In genomic region chr2:61277756-61278155, GRCh38 we compare ENCODE assay signal across 21 cellular contexts.
DNase-seq lines count a peak whose midpoint lies in the region; ATAC-seq, FAIRE-seq and TF ChIP-seq lines count a peak whose summit lies in the region.
"Had no signal": no experiment of that assay in that cellular context is flagged by ENCODE, and none has a peak within 500 bp of the region (broad histone marks: within the 10 kb centered on the region; RNA-seq: fewer than 3 reads in every experiment).

No MANE protein-coding gene starts in this region.

- peaks cover 43% of the 10 kb centered on the region for H3K36me3 ChIP-seq in PC-9 (ENCODE audit: low read depth)

- TF ChIP-seq POLR2A in GM12892 (IDR thresholded peaks at IDR 0.05; ENCODE audit: low read depth, low read length), result no peak

- no peak overlapping the region for H2AFZ ChIP-seq in PC-9

- H3K9me2 ChIP-seq in PC-9 (ENCODE audit: insufficient read depth), result no peaks in the 10 kb centered on the region

- H4K20me1 ChIP-seq in PC-9 (ENCODE audit: insufficient read depth), result no peaks in the 10 kb centered on the region; the same call in 1 of the 2 replicates

- H3K4me2 ChIP-seq in PC-9, result no peak overlapping the region

- no peak overlapping the region for H3K4me3 ChIP-seq in PC-9
- H3K4me3 ChIP-seq: stomach, transverse colon had no signal

- intact Hi-C loops in PC-9 (cut with micrococcal nuclease; ENCODE audit: unreplicated experiment), result no loop called here

- TSS peak; percentile 7 for BruUV-seq in PC-9 (replicated peaks; lab: Mats Ljungman, UMichigan)

- POLR2A ChIA-PET in PC-9 (lab: Charles Lee; ENCODE audit: unreplicated experiment), result no interaction called here

- no peak overlapping the region for H3K27ac ChIP-seq in PC-9
- H3K27ac ChIP-seq: stomach, transverse colon had no signal

- H3K4me1 Mint-ChIP-seq in stimulated activated naive CD8-positive, alpha-beta T cell treated with anti-CD3 and anti-CD28 coated beads, Interleukin-15, Interleukin-2, amounts not matched to agents 100 ng/mL and 50 ng/mL, for 24 hours (ENCODE audit: low read depth), result peaks cover 5% of the 10 kb centered on the region
- H3K4me1 Mint-ChIP-seq: mesothelial cell of epicardium, natural killer cell had no signal

- no peaks in the 10 kb centered on the region for H3K27me3 ChIP-seq in PC-9 (ENCODE audit: insufficient read depth, low read depth)
- H3K27me3 ChIP-seq: stomach, transverse colon had no signal

- H3F3A ChIP-seq in PC-9 (ENCODE audit: insufficient read depth, low read depth), result peaks cover 4% of the 10 kb centered on the region; the same call in 1 of the 2 replicates

- no peak for DNase-seq in stimulated activated naive CD8-positive, alpha-beta T cell treated with anti-CD3 and anti-CD28 coated beads, Interleukin-15, Interleukin-2, amounts not matched to agents 100 U/mL and 50 U/mL, for 24 hours
- no peak for DNase-seq in PC-9
- DNase-seq in iPS DF 4.7 (ENCODE audit: extremely low read depth, low spot score), result peak; percentile 2
- DNase-seq in GM12892 (ENCODE audit: insufficient read length), result no peak
- DNase-seq in epidermal melanocyte (ENCODE audit: insufficient read length, low spot score), result no peak
- DNase-seq: aorta; CD8-positive, alpha-beta T cell; cerebellar nuclear complex; effector CD4-positive, alpha-beta T cell; GDM1; left colon; natural killer cell; NCI-H1436 treated with DMSO at 0.1 percent for 48 hours; Right ventricle myocardium superior; stomach; SW 1271; transverse colon had no signal

- no peak for FAIRE-seq in GM12892 (lab: Jason Lieb, UNC)
- FAIRE-seq: H54 had no signal

- no peaks in the 10 kb centered on the region for H3K27me3 Mint-ChIP-seq in stimulated activated naive CD8-positive, alpha-beta T cell treated with anti-CD3 and anti-CD28 coated beads, Interleukin-15, Interleukin-2, amounts not matched to agents 100 ng/mL and 50 ng/mL, for 24 hours

- TF ChIP-seq CTCF in PC-9 (conservative IDR thresholded peaks at IDR 0.05), result no peak

- H3K36me3 Mint-ChIP-seq in stimulated activated naive CD8-positive, alpha-beta T cell treated with anti-CD3 and anti-CD28 coated beads, Interleukin-15, Interleukin-2, amounts not matched to agents 100 ng/mL and 50 ng/mL, for 24 hours (ENCODE audit: low read depth), result peaks cover 52% of the 10 kb centered on the region

- CTCF ChIA-PET in PC-9 (lab: Charles Lee), result no interaction called here

- peak overlapping the region; percentile 74 for H3K27ac Mint-ChIP-seq in stimulated activated naive CD8-positive, alpha-beta T cell treated with anti-CD3 and anti-CD28 coated beads, Interleukin-15, Interleukin-2, amounts not matched to agents 100 ng/mL and 50 ng/mL, for 24 hours
- H3K27ac Mint-ChIP-seq: CD8-positive, alpha-beta T cell; mesothelial cell of epicardium; natural killer cell had no signal

- no peak for ATAC-seq in stimulated activated naive CD8-positive, alpha-beta T cell treated with anti-CD3 and anti-CD28 coated beads, Interleukin-15, Interleukin-2, amounts not matched to agents 100 U/mL and 50 U/mL, for 24 hours
- no peak for ATAC-seq in GM19397 (IDR thresholded peaks at IDR 0.05; ENCODE audit: unreplicated experiment)
- ATAC-seq: CD8-positive, alpha-beta T cell; left colon; natural killer cell had no signal

- H3K9me3 Mint-ChIP-seq in stimulated activated naive CD8-positive, alpha-beta T cell treated with anti-CD3 and anti-CD28 coated beads, Interleukin-15, Interleukin-2, amounts not matched to agents 100 ng/mL and 50 ng/mL, for 24 hours, result no peaks in the 10 kb centered on the region
- H3K9me3 Mint-ChIP-seq: CD8-positive, alpha-beta T cell; mesothelial cell of epicardium; natural killer cell had no signal

- no peaks in the 10 kb centered on the region for H3K79me2 ChIP-seq in PC-9 (ENCODE audit: low read depth)

- H3K4me3 Mint-ChIP-seq in stimulated activated naive CD8-positive, alpha-beta T cell treated with anti-CD3 and anti-CD28 coated beads, Interleukin-15, Interleukin-2, amounts not matched to agents 100 ng/mL and 50 ng/mL, for 24 hours, result no peak overlapping the region
- H3K4me3 Mint-ChIP-seq: CD8-positive, alpha-beta T cell; mesothelial cell of epicardium; natural killer cell had no signal

- peaks cover 10% of the 10 kb centered on the region; the same call in 1 of the 2 replicates for H3K4me1 ChIP-seq in PC-9 (replicated peaks; ENCODE audit: insufficient read depth)
- H3K4me1 ChIP-seq: stomach, transverse colon had no signal

- no peaks in the 10 kb centered on the region; the same call in 1 of the 2 replicates for H3K9me3 ChIP-seq in PC-9 (ENCODE audit: insufficient read depth, low read depth)
- H3K9me3 ChIP-seq: stomach, transverse colon had no signal
